Comparison of ENCODE assay signal across 1 cellular context in the genomic region with DNA sequence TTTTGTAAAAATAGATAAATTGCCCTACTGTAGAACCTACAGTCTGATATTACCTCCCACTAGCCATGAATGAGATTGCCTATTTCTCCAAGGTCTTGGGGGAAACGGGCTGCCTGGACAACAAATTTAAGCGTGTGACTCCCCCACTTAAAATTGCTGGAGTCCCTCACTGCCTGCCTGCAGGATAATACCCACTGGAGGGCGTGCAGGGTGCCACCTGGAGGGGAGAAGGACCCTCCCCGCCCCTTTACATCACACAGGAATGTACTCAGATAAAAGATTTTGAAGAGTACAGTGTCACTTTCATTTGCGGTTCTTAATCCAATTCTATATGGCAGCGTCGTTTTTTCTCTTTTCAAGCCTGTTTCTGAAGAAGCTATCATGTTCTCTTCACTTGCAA.
TF ChIP-seq lines count a peak whose summit lies in the region.

No MANE protein-coding gene starts in this region.

TF ChIP-seq in GM23338, 12 proteins besides CTCF, POLR2A, EP300 and RAD21:
- TF ChIP-seq, protein P1, sequence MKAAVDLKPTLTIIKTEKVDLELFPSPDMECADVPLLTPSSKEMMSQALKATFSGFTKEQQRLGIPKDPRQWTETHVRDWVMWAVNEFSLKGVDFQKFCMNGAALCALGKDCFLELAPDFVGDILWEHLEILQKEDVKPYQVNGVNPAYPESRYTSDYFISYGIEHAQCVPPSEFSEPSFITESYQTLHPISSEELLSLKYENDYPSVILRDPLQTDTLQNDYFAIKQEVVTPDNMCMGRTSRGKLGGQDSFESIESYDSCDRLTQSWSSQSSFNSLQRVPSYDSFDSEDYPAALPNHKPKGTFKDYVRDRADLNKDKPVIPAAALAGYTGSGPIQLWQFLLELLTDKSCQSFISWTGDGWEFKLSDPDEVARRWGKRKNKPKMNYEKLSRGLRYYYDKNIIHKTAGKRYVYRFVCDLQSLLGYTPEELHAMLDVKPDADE (IDR thresholded peaks at IDR 0.05): no peak
- TF ChIP-seq ZNF331 (CRISPR knock-in tag; IDR thresholded peaks at IDR 0.05; ENCODE audit: low read depth) (no peak), CREB1 (CRISPR knock-in tag; IDR thresholded peaks at IDR 0.05; ENCODE audit: low read depth) (no peak), ZNF114 (CRISPR knock-in tag; IDR thresholded peaks at IDR 0.05) (no peak)
TF ChIP-seq in GM23338: peak in this region for 0.
